Comparison of ENCODE assay signal across 13 cellular contexts in genomic region chr4:39103291-39103690, GRCh38.
"Had no signal": no experiment of that assay in that cellular context is flagged by ENCODE, and none has a peak within 500 bp of the region (broad histone marks: within the 10 kb centered on the region; RNA-seq: fewer than 3 reads in every experiment).

No MANE protein-coding gene starts in this region.

- H3K27ac Mint-ChIP-seq: activated CD4-positive, alpha-beta memory T cell treated with anti-CD3 and anti-CD28 coated beads, Interleukin-2, amount 10 ng/mL, durations not matched to agents 7 days and 5 days; activated naive CD4-positive, alpha-beta T cell treated with anti-CD3 and anti-CD28 coated beads for 36 hours; activated T-cell treated with anti-CD3 and anti-CD28 coated beads, Interleukin-2, amount 50 U/mL, for 72 hours; natural killer cell had no signal

- H3K9me3 Mint-ChIP-seq: activated CD4-positive, alpha-beta memory T cell treated with anti-CD3 and anti-CD28 coated beads, Interleukin-2, amount 10 ng/mL, durations not matched to agents 7 days and 5 days; activated naive CD4-positive, alpha-beta T cell treated with anti-CD3 and anti-CD28 coated beads for 36 hours; activated T-cell treated with anti-CD3 and anti-CD28 coated beads, Interleukin-2, amount 50 U/mL, for 72 hours; natural killer cell had no signal

- H3K27me3 Mint-ChIP-seq: activated CD4-positive, alpha-beta memory T cell treated with anti-CD3 and anti-CD28 coated beads, Interleukin-2, amount 10 ng/mL, durations not matched to agents 7 days and 5 days had no signal

- H3K4me3 Mint-ChIP-seq: activated CD4-positive, alpha-beta memory T cell treated with anti-CD3 and anti-CD28 coated beads, Interleukin-2, amount 10 ng/mL, durations not matched to agents 7 days and 5 days; activated naive CD4-positive, alpha-beta T cell treated with anti-CD3 and anti-CD28 coated beads for 36 hours; activated T-cell treated with anti-CD3 and anti-CD28 coated beads, Interleukin-2, amount 50 U/mL, for 72 hours; natural killer cell had no signal

- DNase-seq: activated CD4-positive, alpha-beta memory T cell treated with anti-CD3 and anti-CD28 coated beads, Interleukin-2, amount 10 ng/mL, durations not matched to agents 7 days and 5 days; activated CD4-positive, alpha-beta T cell treated with anti-CD3 and anti-CD28 coated beads for 1 hour; activated naive CD4-positive, alpha-beta T cell treated with anti-CD3 and anti-CD28 coated beads for 36 hours; activated T-cell treated with anti-CD3 and anti-CD28 coated beads, Interleukin-2, amount 50 U/mL, for 72 hours; effector CD4-positive, alpha-beta T cell; foreskin melanocyte; head of caudate nucleus; left lung; mucosa of descending colon; natural killer cell; small intestine; tibial artery; uterus had no signal

- ATAC-seq: activated T-cell treated with anti-CD3 and anti-CD28 coated beads, Interleukin-2, amount 50 U/mL, for 72 hours; left lung; mucosa of descending colon had no signal

- H3K4me1 Mint-ChIP-seq: activated CD4-positive, alpha-beta memory T cell treated with anti-CD3 and anti-CD28 coated beads, Interleukin-2, amount 10 ng/mL, durations not matched to agents 7 days and 5 days had no signal
